21 cellular contexts compared by ENCODE assay signal in genomic region chr2:100955226-100955625, GRCh38.
"Had no signal": no experiment of that assay in that cellular context is flagged by ENCODE, and none has a peak within 500 bp of the region (broad histone marks: within the 10 kb centered on the region; RNA-seq: fewer than 3 reads in every experiment).

No MANE protein-coding gene starts in this region.

- H3K9me3 Mint-ChIP-seq: endodermal cell, neural crest cell had no signal

- H3K4me3 Mint-ChIP-seq: endodermal cell; naive thymus-derived CD4-positive, alpha-beta T cell; neural crest cell had no signal

- H3K4me3 ChIP-seq: coronary artery, lung, ovary, right lobe of liver, upper lobe of left lung, vagina had no signal

- H3K36me3 ChIP-seq: ovary, upper lobe of left lung, vagina had no signal

- H3K27ac ChIP-seq: coronary artery, foreskin keratinocyte, ovary, right lobe of liver, upper lobe of left lung, vagina had no signal

- DNase-seq: central memory CD4-positive, alpha-beta T cell; effector CD4-positive, alpha-beta T cell; endodermal cell; erythroblast; foreskin keratinocyte; hippocampal formation; mesenchymal stem cell; midbrain; naive thymus-derived CD4-positive, alpha-beta T cell; ovary; right lobe of liver; small intestine; stimulated activated CD4-positive, alpha-beta T cell treated with anti-CD3 and anti-CD28 coated beads, Interleukin-12 subunit alpha, Interleukin-12 subunit beta, amount 100 ng/mL, for 4 hours; stimulated activated naive CD4-positive, alpha-beta T cell treated with Interleukin-2 at 50 U/mL for 16 hours; upper lobe of left lung had no signal

- H3K27me3 ChIP-seq: foreskin keratinocyte, ovary, right lobe of liver, upper lobe of left lung, vagina had no signal

- ATAC-seq: foreskin keratinocyte; left lobe of liver; naive thymus-derived CD4-positive, alpha-beta T cell; right lobe of liver had no signal

- H3K4me1 Mint-ChIP-seq: endodermal cell, neural crest cell had no signal

- H3K27ac Mint-ChIP-seq: endodermal cell; naive thymus-derived CD4-positive, alpha-beta T cell; progenitor cell of endocrine pancreas had no signal

- H3K9me3 ChIP-seq: ovary, right lobe of liver, upper lobe of left lung, vagina had no signal

- H3K27me3 Mint-ChIP-seq: progenitor cell of endocrine pancreas had no signal
